ENCODE assay signal across 8 cellular contexts in the genomic region with DNA sequence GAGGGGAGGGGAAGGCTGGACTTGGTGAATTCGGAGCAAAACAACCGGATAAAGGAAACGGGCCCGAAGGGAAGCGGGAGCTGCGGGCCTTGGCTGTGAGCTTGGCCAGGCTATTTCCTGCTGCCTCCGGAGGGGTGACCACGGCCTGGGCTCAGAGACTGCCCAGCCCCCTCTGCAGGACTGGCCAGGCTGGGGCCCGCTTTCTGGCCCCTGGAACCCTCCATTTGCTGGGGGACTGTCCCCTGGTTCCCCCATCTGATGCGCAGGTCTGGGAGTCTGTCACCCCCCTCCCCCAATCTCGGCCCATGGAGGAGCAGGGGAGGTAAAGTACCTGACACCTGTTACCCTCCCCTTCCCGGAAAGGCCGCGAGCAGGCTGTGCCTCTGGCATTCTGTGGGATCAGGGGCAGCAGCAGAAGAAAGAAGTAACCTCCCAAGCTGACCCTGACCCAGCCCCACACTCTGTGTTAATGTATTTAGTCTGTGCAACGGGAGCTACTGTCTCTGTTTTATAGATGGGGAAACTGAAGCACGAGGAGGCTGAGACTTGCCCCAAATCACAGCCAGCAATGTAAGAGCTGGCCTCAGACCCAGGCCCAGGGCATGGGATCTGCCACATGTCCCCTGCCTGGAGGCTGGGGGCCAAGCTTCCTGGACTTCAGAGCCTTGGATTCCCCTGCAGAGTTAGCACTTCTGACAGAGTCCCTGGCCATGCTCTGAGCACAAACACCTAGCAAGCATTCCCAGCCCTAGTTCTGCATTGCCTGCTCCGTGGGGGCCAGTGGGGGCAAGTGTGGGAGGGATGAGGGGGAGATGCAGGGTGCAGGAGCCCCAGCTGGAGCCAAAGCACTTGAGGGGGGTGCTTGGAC. TPM values are rescaled to one million over a fixed set of nuclear protein-coding genes. Genes with fewer than 3 reads are reported as not detected.
A peak's percentile ranks its signal among the peaks of the same experiment; 100 is the strongest.
DNase-seq lines count a peak whose midpoint lies in the region; ATAC-seq and TF ChIP-seq lines count a peak whose summit lies in the region.

No MANE protein-coding gene starts in this region.

- peaks cover 42% of the 10 kb centered on the region for H3K4me1 Mint-ChIP-seq in T-helper 2 cell treated with Interferon-gamma antibody and Interleukin-4, amounts not matched to agents 5 μg/mL and 100 μg/mL, for 36 hours (ENCODE audit: low read depth)
- peaks cover 40% of the 10 kb centered on the region for H3K4me1 Mint-ChIP-seq in activated naive CD8-positive, alpha-beta T cell (ENCODE audit: low read depth)

- H3K4me3 ChIP-seq in iPS-20b (ENCODE audit: low read length): peak overlapping the region; percentile 65
- H3K4me3 ChIP-seq in thoracic aorta: peak overlapping the region; percentile 65

- peaks cover 5% of the 10 kb centered on the region for H3K36me3 Mint-ChIP-seq in T-helper 2 cell treated with Interferon-gamma antibody and Interleukin-4, amounts not matched to agents 5 μg/mL and 100 μg/mL, for 36 hours (ENCODE audit: low read depth)
- peaks cover 2% of the 10 kb centered on the region for H3K36me3 Mint-ChIP-seq in activated naive CD8-positive, alpha-beta T cell

- H3K27me3 ChIP-seq in iPS-20b (ENCODE audit: insufficient read depth, low read length) (peaks cover 80% of the 10 kb centered on the region), thoracic aorta (replicated peaks; ENCODE audit: insufficient read depth) (no peaks in the 10 kb centered on the region)

- no peak overlapping the region for H3K9ac ChIP-seq in iPS-20b (ENCODE audit: low read depth, low read length)

- no peaks in the 10 kb centered on the region for H3K27me3 Mint-ChIP-seq in T-helper 2 cell treated with Interferon-gamma antibody and Interleukin-4, amounts not matched to agents 5 μg/mL and 100 μg/mL, for 36 hours (ENCODE audit: low read depth)
- no peaks in the 10 kb centered on the region for H3K27me3 Mint-ChIP-seq in activated naive CD8-positive, alpha-beta T cell

- H3K9me3 ChIP-seq in iPS-20b (ENCODE audit: insufficient read depth, low read depth, low read length) (no peaks in the 10 kb centered on the region), thoracic aorta (no peaks in the 10 kb centered on the region)

- no peaks in the 10 kb centered on the region for H3K36me3 ChIP-seq in iPS-20b (ENCODE audit: insufficient read depth, low read depth, low read length)
- no peaks in the 10 kb centered on the region for H3K36me3 ChIP-seq in thoracic aorta

- no peak for TF ChIP-seq CTCF in thoracic aorta (IDR thresholded peaks at IDR 0.05)

- peak overlapping the region; percentile 66 for H3K4me3 Mint-ChIP-seq in T-helper 2 cell treated with Interferon-gamma antibody and Interleukin-4, amounts not matched to agents 5 μg/mL and 100 μg/mL, for 36 hours
- H3K4me3 Mint-ChIP-seq in activated naive CD8-positive, alpha-beta T cell: peak overlapping the region; percentile 65

- DNase-seq in T-helper 2 cell treated with Interferon-gamma antibody and Interleukin-4, amounts not matched to agents 5 μg/mL and 100 μg/mL, for 36 hours (ENCODE audit: low spot score): no peak
- DNase-seq in T-helper 2 cell (no peak), thoracic aorta (ENCODE audit: low spot score) (no peak), NOMO-1 treated with DMSO at 0.1 percent for 48 hours (lab: John Stamatoyannopoulos, UW; ENCODE audit: unreplicated experiment) (no peak)

- no peaks in the 10 kb centered on the region for H3K9me3 Mint-ChIP-seq in T-helper 2 cell treated with Interferon-gamma antibody and Interleukin-4, amounts not matched to agents 5 μg/mL and 100 μg/mL, for 36 hours
- no peaks in the 10 kb centered on the region for H3K9me3 Mint-ChIP-seq in activated naive CD8-positive, alpha-beta T cell (ENCODE audit: low read depth)

- peak overlapping the region; percentile 63 for H3K27ac Mint-ChIP-seq in T-helper 2 cell treated with Interferon-gamma antibody and Interleukin-4, amounts not matched to agents 5 μg/mL and 100 μg/mL, for 36 hours
- H3K27ac Mint-ChIP-seq in activated naive CD8-positive, alpha-beta T cell: no peak overlapping the region

- H3K27ac ChIP-seq in iPS-20b (ENCODE audit: low read length): no peak overlapping the region
- no peak overlapping the region for H3K27ac ChIP-seq in thoracic aorta

- H3K4me1 ChIP-seq in iPS-20b (ENCODE audit: insufficient read depth, low read length) (peaks cover 4% of the 10 kb centered on the region; the same call in 1 of the 2 replicates), thoracic aorta (ENCODE audit: control insufficient read depth in 1 of 2, low read depth in 2 of 2) (peaks cover 13 to 23% of the 10 kb centered on the region in 2 donors)

- ATAC-seq in thoracic aorta (ENCODE audit: insufficient number of reproducible peaks, low FRiP score, low read depth) (no peak), HG03045 (IDR thresholded peaks at IDR 0.05; ENCODE audit: unreplicated experiment) (no peak), GM18498 (IDR thresholded peaks at IDR 0.05; ENCODE audit: unreplicated experiment) (no peak)

RNA-seq across cellular contexts. Expression of gene C20orf204, which starts 3.5 kb away (rescaled TPM):
- total RNA-seq in thoracic aorta: 1 to 10 TPM in 1 of 2 donors, under 1 TPM in 1; 0.81 to 3.2 TPM

RNA-seq across cellular contexts. Expression of gene SOX18, which starts 9.9 kb away (rescaled TPM):
- total RNA-seq in thoracic aorta: 10 to 100 TPM in 1 of 2 donors, 1 to 10 TPM in 1; 4.2 to 15.3 TPM

RNA-seq across cellular contexts. Expression of gene TCEA2, which starts 23.5 kb away (rescaled TPM):
- total RNA-seq in thoracic aorta: 10 to 100 TPM; 30.1 to 48.6 TPM

RNA-seq across cellular contexts. Expression of gene RGS19, which starts 39.8 kb away (rescaled TPM):
- total RNA-seq in thoracic aorta: 10 to 100 TPM; 20.6 to 41.2 TPM

RNA-seq across cellular contexts. Expression of gene OPRL1, which starts 40.4 kb away (rescaled TPM):
- 1 to 10 TPM; 1.1 to 3.2 TPM for total RNA-seq in thoracic aorta
